In genomic region chr1:248821641-248822040, GRCh38 we compare ENCODE assay signal across 14 cellular contexts. TPM values are rescaled to one million over a fixed set of nuclear protein-coding genes. Genes with fewer than 3 reads are reported as not detected.
A peak's percentile ranks its signal among the peaks of the same experiment; 100 is the strongest.
DNase-seq lines count a peak whose midpoint lies in the region; ATAC-seq and TF ChIP-seq lines count a peak whose summit lies in the region.
"Had no signal": no experiment of that assay in that cellular context is flagged by ENCODE, and none has a peak within 500 bp of the region (broad histone marks: within the 10 kb centered on the region; RNA-seq: fewer than 3 reads in every experiment).

No MANE protein-coding gene starts in this region.

- H4K8ac ChIP-seq in H9 (replicated peaks; ENCODE audit: insufficient read length, low read depth, low read length): no peak overlapping the region

- peak; percentile 3 for DNase-seq in activated CD4-positive, alpha-beta memory T cell treated with anti-CD3 and anti-CD28 coated beads for 36 hours
- no peak for DNase-seq in activated CD4-positive, alpha-beta memory T cell treated with anti-CD3 and anti-CD28 coated beads, Interleukin-2, amount 10 ng/mL, durations not matched to agents 7 days and 5 days
- DNase-seq in SJSA1 (ENCODE audit: low read depth in 1 of 2, low spot score in 2 of 2) (no peak), right cardiac atrium (no peak), spleen (peak; percentile 73), OCI-M1 (lab: John Stamatoyannopoulos, UW) (no peak), DMS114 treated with DMSO at 0.1 percent for 48 hours (lab: John Stamatoyannopoulos, UW; ENCODE audit: unreplicated experiment) (no peak), H9 (no peak)
- DNase-seq: activated CD4-positive, alpha-beta T cell treated with anti-CD3 and anti-CD28 coated beads for 4 hours; activated gamma-delta T cell; NCI-H1092 treated with DMSO at 0.1 percent for 48 hours; NCI-H345; testis had no signal

- TF ChIP-seq CTCF in spleen (IDR thresholded peaks at IDR 0.05 in 8 of 11, conservative IDR thresholded peaks at IDR 0.05 in 3 of 11) (no peak), H9 (conservative IDR thresholded peaks at IDR 0.05) (no peak)

- no peaks in the 10 kb centered on the region for H3K9me3 Mint-ChIP-seq in activated CD4-positive, alpha-beta memory T cell treated with anti-CD3 and anti-CD28 coated beads for 36 hours
- no peaks in the 10 kb centered on the region for H3K9me3 Mint-ChIP-seq in activated CD4-positive, alpha-beta memory T cell treated with anti-CD3 and anti-CD28 coated beads, Interleukin-2, amount 10 ng/mL, durations not matched to agents 7 days and 5 days
- H3K9me3 Mint-ChIP-seq in H9: no peaks in the 10 kb centered on the region; a peak in 2 of 5 replicates
- H3K9me3 Mint-ChIP-seq: brain had no signal

- peaks cover 4% of the 10 kb centered on the region for H3K23me2 ChIP-seq in H9 (ENCODE audit: insufficient read length, low read depth, low read length, poor library complexity, severe bottlenecking)

- H3K36me3 ChIP-seq in SJSA1 (peaks cover 71% of the 10 kb centered on the region), spleen (peaks cover 0 to 72% (median 18%) of the 10 kb centered on the region in 6 donors)

- no peak overlapping the region for H2BK15ac ChIP-seq in H9 (ENCODE audit: low read depth, low read length)

- H3T11ph ChIP-seq in H9 (ENCODE audit: low read length): no peak overlapping the region

- 92% methylated on average over 7 of the region's 7 CpGs for WGBS in right cardiac atrium
- 91 to 95% (median 93%) methylated on average over 7 of the region's 7 CpGs for WGBS in spleen, 5 donors
- WGBS in H9 (ENCODE audit: extremely low coverage, insufficient read length, low lambda C conversion rate): no CpG with 5 or more reads among the region's 7 CpGs

- no peak for TF ChIP-seq POLR2A in spleen (IDR thresholded peaks at IDR 0.05)

- no peak overlapping the region for H3K18ac ChIP-seq in H9 (ENCODE audit: insufficient read length, low read depth, low read length)

- H3K79me2 ChIP-seq in H9 (ENCODE audit: insufficient read depth, low read length): peaks cover 5% of the 10 kb centered on the region; the same call in 1 of the 2 replicates

- no peak overlapping the region for H3K56ac ChIP-seq in H9 (ENCODE audit: insufficient read length, low read depth, low read length)

- peaks cover 12% of the 10 kb centered on the region for H3K79me1 ChIP-seq in H9 (ENCODE audit: insufficient read depth, low read depth, low read length, poor library complexity, severe bottlenecking)

- no peak overlapping the region for H3K4ac ChIP-seq in H9 (ENCODE audit: low read depth, low read length)

- no peak overlapping the region for H4K5ac ChIP-seq in H9 (ENCODE audit: insufficient read length, low read depth, low read length)

- H4K91ac ChIP-seq in H9 (ENCODE audit: insufficient read length, low read depth, low read length): no peak overlapping the region

- H3K4me3 ChIP-seq in SJSA1 (no peak overlapping the region), right cardiac atrium (ENCODE audit: low read length) (no peak overlapping the region), spleen (peak overlapping the region in 1 of 8 donors; percentile 92)
- H3K4me3 ChIP-seq: testis had no signal

- peaks cover 17% of the 10 kb centered on the region for H3K36me3 Mint-ChIP-seq in activated CD4-positive, alpha-beta memory T cell treated with anti-CD3 and anti-CD28 coated beads for 36 hours
- H3K36me3 Mint-ChIP-seq in activated CD4-positive, alpha-beta memory T cell treated with anti-CD3 and anti-CD28 coated beads, Interleukin-2, amount 10 ng/mL, durations not matched to agents 7 days and 5 days (ENCODE audit: low read depth): peaks cover 61% of the 10 kb centered on the region
- H3K36me3 Mint-ChIP-seq in H9 (ENCODE audit: insufficient read depth in 1 of 3, low read depth in 3 of 3): peaks cover 13 to 49% (median 47%) of the 10 kb centered on the region in 3 experiments; a peak in 6 of 7 replicates

- H3K27me3 Mint-ChIP-seq in activated CD4-positive, alpha-beta memory T cell treated with anti-CD3 and anti-CD28 coated beads for 36 hours: no peaks in the 10 kb centered on the region
- H3K27me3 Mint-ChIP-seq in activated CD4-positive, alpha-beta memory T cell treated with anti-CD3 and anti-CD28 coated beads, Interleukin-2, amount 10 ng/mL, durations not matched to agents 7 days and 5 days: no peaks in the 10 kb centered on the region
- H3K27me3 Mint-ChIP-seq in H9 (ENCODE audit: low read depth): no peaks in the 10 kb centered on the region

- H3K14ac ChIP-seq in H9 (ENCODE audit: insufficient read depth, low read length): no peak overlapping the region

- H2AFZ ChIP-seq in H9 (ENCODE audit: low read length): no peak overlapping the region

- no peak overlapping the region for H2BK5ac ChIP-seq in H9 (ENCODE audit: insufficient read length, low read length)

- no peaks in the 10 kb centered on the region for H4K20me1 ChIP-seq in H9 (ENCODE audit: control insufficient read depth, insufficient read depth, insufficient read length)

- peaks cover 54% of the 10 kb centered on the region for H3K4me1 ChIP-seq in SJSA1 (replicated peaks)
- H3K4me1 ChIP-seq in right cardiac atrium (ENCODE audit: control insufficient read depth, insufficient read depth, low read length): peaks cover 39% of the 10 kb centered on the region
- H3K4me1 ChIP-seq in spleen: peaks cover 43 to 90% (median 87%) of the 10 kb centered on the region in 6 donors
- H3K4me1 ChIP-seq in H9 (ENCODE audit: insufficient read depth, low read length): peaks cover 2% of the 10 kb centered on the region; the same call in 1 of the 2 replicates

- H2AK5ac ChIP-seq in H9 (ENCODE audit: insufficient read length, low read length): no peak overlapping the region

- H3K27ac ChIP-seq in SJSA1 (peak overlapping the region; percentile 96), right cardiac atrium (ENCODE audit: low read length) (peak overlapping the region; percentile 69), spleen (peak overlapping the region in 7 of 8 donors; percentile 34 to 98 (median 79)), H9 (ENCODE audit: insufficient read length, low read depth, low read length) (no peak overlapping the region)
- H3K27ac ChIP-seq: testis had no signal

- no peak overlapping the region for H3K23ac ChIP-seq in H9 (ENCODE audit: insufficient read length, low read depth, low read length)

- no peak overlapping the region for H3K4me3 Mint-ChIP-seq in activated CD4-positive, alpha-beta memory T cell treated with anti-CD3 and anti-CD28 coated beads for 36 hours
- H3K4me3 Mint-ChIP-seq in activated CD4-positive, alpha-beta memory T cell treated with anti-CD3 and anti-CD28 coated beads, Interleukin-2, amount 10 ng/mL, durations not matched to agents 7 days and 5 days: no peak overlapping the region
- no peak overlapping the region for H3K4me3 Mint-ChIP-seq in H9

- CTCF ChIA-PET in activated CD4-positive, alpha-beta memory T cell treated with anti-CD3 and anti-CD28 coated beads for 36 hours (lab: Charles Lee): no interaction called here
- CTCF ChIA-PET in activated CD4-positive, alpha-beta memory T cell treated with anti-CD3 and anti-CD28 coated beads, Interleukin-2, amount 10 ng/mL, durations not matched to agents 7 days and 5 days (lab: Charles Lee): no interaction called here

- H2BK20ac ChIP-seq in H9 (ENCODE audit: low read depth, low read length, poor library complexity, severe bottlenecking): no peak overlapping the region

- no peak overlapping the region for H3K4me2 ChIP-seq in H9 (ENCODE audit: insufficient read depth, insufficient read length, low read length)

- no peak for ATAC-seq in right cardiac atrium

- intact Hi-C loops in activated CD4-positive, alpha-beta memory T cell treated with anti-CD3 and anti-CD28 coated beads for 36 hours (cut with micrococcal nuclease): no loop called here
- intact Hi-C loops in right cardiac atrium (cut with DNase I): no loop called here
- intact Hi-C loops in spleen (cut with DNase I; ENCODE audit: low total_unique reads): no loop called here

- no peak overlapping the region for H2BK120ac ChIP-seq in H9 (ENCODE audit: low read depth, low read length, poor library complexity, severe bottlenecking)

- POLR2A ChIA-PET in activated CD4-positive, alpha-beta memory T cell treated with anti-CD3 and anti-CD28 coated beads for 36 hours (lab: Charles Lee): no interaction called here
- POLR2A ChIA-PET in activated CD4-positive, alpha-beta memory T cell treated with anti-CD3 and anti-CD28 coated beads, Interleukin-2, amount 10 ng/mL, durations not matched to agents 7 days and 5 days (lab: Charles Lee): interaction anchor here (8.0 kb wide), 1 partner anchor 16 kb away, joined by 136 read pairs; the partner anchor contains the start of gene ZNF672

- no peaks in the 10 kb centered on the region for H3K27me3 ChIP-seq in SJSA1 (replicated peaks)
- H3K27me3 ChIP-seq in right cardiac atrium (ENCODE audit: control insufficient read depth, insufficient read depth): no peaks in the 10 kb centered on the region
- H3K27me3 ChIP-seq in spleen (replicated peaks in 1 of 7): no peaks in the 10 kb centered on the region
- no peaks in the 10 kb centered on the region for H3K27me3 ChIP-seq in H9 (ENCODE audit: insufficient read depth, low read length)
- H3K27me3 ChIP-seq: testis had no signal

- H2BK12ac ChIP-seq in H9 (ENCODE audit: insufficient read length, low read depth, low read length): no peak overlapping the region

- H3K9me3 ChIP-seq in SJSA1 (replicated peaks) (no peaks in the 10 kb centered on the region), right cardiac atrium (ENCODE audit: control insufficient read depth, low read length) (no peaks in the 10 kb centered on the region), spleen (no peaks in the 10 kb centered on the region), H9 (ENCODE audit: control insufficient read depth, low read depth, low read length) (no peaks in the 10 kb centered on the region)
- H3K9me3 ChIP-seq: testis had no signal

- peaks cover 73% of the 10 kb centered on the region for H3K4me1 Mint-ChIP-seq in activated CD4-positive, alpha-beta memory T cell treated with anti-CD3 and anti-CD28 coated beads for 36 hours (ENCODE audit: low read depth)
- H3K4me1 Mint-ChIP-seq in activated CD4-positive, alpha-beta memory T cell treated with anti-CD3 and anti-CD28 coated beads, Interleukin-2, amount 10 ng/mL, durations not matched to agents 7 days and 5 days: peaks cover 80% of the 10 kb centered on the region
- H3K4me1 Mint-ChIP-seq in H9: peaks cover 23 to 25% of the 10 kb centered on the region in 2 experiments

- no peak overlapping the region for H3K9ac ChIP-seq in H9 (ENCODE audit: extremely low read depth, insufficient read length, low read length)

- H3K27ac Mint-ChIP-seq in activated CD4-positive, alpha-beta memory T cell treated with anti-CD3 and anti-CD28 coated beads for 36 hours: no peak overlapping the region
- no peak overlapping the region for H3K27ac Mint-ChIP-seq in activated CD4-positive, alpha-beta memory T cell treated with anti-CD3 and anti-CD28 coated beads, Interleukin-2, amount 10 ng/mL, durations not matched to agents 7 days and 5 days
- no peak overlapping the region for H3K27ac Mint-ChIP-seq in H9

RNA-seq across cellular contexts. Expression of gene SH3BP5L, which starts 4.1 kb away (rescaled TPM):
- total RNA-seq in activated CD4-positive, alpha-beta memory T cell treated with anti-CD3 and anti-CD28 coated beads for 36 hours: 10 to 100 TPM; 19.7 to 19.9 TPM
- 10 to 100 TPM; 31.4 to 32.0 TPM for total RNA-seq in activated CD4-positive, alpha-beta memory T cell treated with anti-CD3 and anti-CD28 coated beads, Interleukin-2, amount 10 ng/mL, durations not matched to agents 7 days and 5 days
- 26.1 and 34.1 TPM in 2 replicates for total RNA-seq in SJSA1 (2014; rRNA removed; shearing (Covaris generic))
- 10 to 100 TPM; 15.3 to 20.8 (median 18.0) TPM for total RNA-seq in right cardiac atrium
- 18.0 TPM for polyA plus RNA-seq in right cardiac atrium
- total RNA-seq in spleen: 10 to 100 TPM; 29.1 to 43.3 (median 30.7) TPM
- polyA plus RNA-seq in spleen: 10 to 100 TPM; 10.1 to 23.1 (median 11.3) TPM
- total RNA-seq in H9 (2021): 27.6 and 28.8 TPM in 2 replicates

RNA-seq across cellular contexts. Expression of gene ZNF672, which starts 16.4 kb away (rescaled TPM):
- 10 to 100 TPM; 50.3 to 51.4 TPM for total RNA-seq in activated CD4-positive, alpha-beta memory T cell treated with anti-CD3 and anti-CD28 coated beads for 36 hours
- 10 to 100 TPM; 54.1 to 60.1 TPM for total RNA-seq in activated CD4-positive, alpha-beta memory T cell treated with anti-CD3 and anti-CD28 coated beads, Interleukin-2, amount 10 ng/mL, durations not matched to agents 7 days and 5 days
- total RNA-seq in SJSA1 (2014; rRNA removed; shearing (Covaris generic)): 23.1 and 27.7 TPM in 2 replicates
- total RNA-seq in right cardiac atrium (10 to 100 TPM; 34.6 to 52.7 (median 40.5) TPM), spleen (10 to 100 TPM; 32.6 to 43.1 (median 41.3) TPM), H9 (2021) (28.5 and 29.4 TPM in 2 replicates)
- polyA plus RNA-seq in right cardiac atrium (29.3 TPM), spleen (10 to 100 TPM; 13.2 to 19.8 (median 16.6) TPM)

RNA-seq across cellular contexts. Expression of gene ZNF692, which starts 37.2 kb away (rescaled TPM):
- total RNA-seq in activated CD4-positive, alpha-beta memory T cell treated with anti-CD3 and anti-CD28 coated beads for 36 hours: 10 to 100 TPM; 60.4 to 65.9 TPM
- total RNA-seq in activated CD4-positive, alpha-beta memory T cell treated with anti-CD3 and anti-CD28 coated beads, Interleukin-2, amount 10 ng/mL, durations not matched to agents 7 days and 5 days: 10 to 100 TPM; 45.9 to 49.8 TPM
- total RNA-seq in SJSA1 (2014; rRNA removed; shearing (Covaris generic)): 8.8 and 11.1 TPM in 2 replicates
- total RNA-seq in right cardiac atrium (10 to 100 TPM; 12.8 to 27.2 (median 19.6) TPM), spleen (10 to 100 TPM; 33.5 to 81.1 (median 45.9) TPM), H9 (2021) (40.0 and 40.1 TPM in 2 replicates)
- polyA plus RNA-seq in right cardiac atrium (24.4 TPM), spleen (100 to 1,000 TPM in 2 of 3 donors, 10 to 100 TPM in 1; 57.1 to 138 (median 125) TPM)

Comparison
In these comparisons a context has a peak if more than half of its experiments do, and no peak if none do; other contexts are left out.
1. DNase-seq: peak in activated CD4-positive, alpha-beta memory T cell treated with anti-CD3 and anti-CD28 coated beads for 36 hours (single experiment) and spleen (single experiment); none in activated CD4-positive, alpha-beta memory T cell treated with anti-CD3 and anti-CD28 coated beads, Interleukin-2, amount 10 ng/mL, durations not matched to agents 7 days and 5 days (single experiment), SJSA1 (0 of 2), right cardiac atrium (0 of 3), OCI-M1 (single experiment), DMS114 treated with DMSO at 0.1 percent for 48 hours (single experiment) and H9 (single experiment).